ENCODE assay signal across 8 cellular contexts in genomic region chr9:105405514-105406131, GRCh38. TPM values are rescaled to one million over a fixed set of nuclear protein-coding genes. Genes with fewer than 3 reads are reported as not detected.
A peak's percentile ranks its signal among the peaks of the same experiment; 100 is the strongest.
DNase-seq lines count a peak whose midpoint lies in the region; ATAC-seq and TF ChIP-seq lines count a peak whose summit lies in the region.

No MANE protein-coding gene starts in this region.

- intact Hi-C loops in vagina (cut with DNase I): no loop called here

- H3K9me3 ChIP-seq in OCI-LY3 (ENCODE audit: insufficient read depth, low read length) (no peaks in the 10 kb centered on the region), vagina (no peaks in the 10 kb centered on the region)

- H3K4me3 ChIP-seq in OCI-LY3 (ENCODE audit: low read length) (peak overlapping the region; percentile 41), vagina (no peak overlapping the region)

- H3K4me3 Mint-ChIP-seq in activated naive CD8-positive, alpha-beta T cell treated with anti-CD3 and anti-CD28 coated beads, Interleukin-2, amount 10 ng/mL, durations not matched to agents 7 days and 5 days: peak overlapping the region; percentile 80

- H2AFZ ChIP-seq in OCI-LY3 (ENCODE audit: low read depth, low read length): no peak overlapping the region

- no peaks in the 10 kb centered on the region for H4K20me1 ChIP-seq in OCI-LY3 (ENCODE audit: insufficient read depth, low read length)

- H3K4me1 ChIP-seq in OCI-LY3 (ENCODE audit: low read length) (peaks cover 25% of the 10 kb centered on the region), vagina (no peaks in the 10 kb centered on the region)

- no peak for TF ChIP-seq CTCF in OCI-LY3 (IDR thresholded peaks at IDR 0.05; ENCODE audit: low read depth, low read length)
- TF ChIP-seq CTCF in vagina (IDR thresholded peaks at IDR 0.05): no peak

- no peak overlapping the region for H3K9ac ChIP-seq in OCI-LY3 (ENCODE audit: low read length)

- H3K4me1 Mint-ChIP-seq in activated naive CD8-positive, alpha-beta T cell treated with anti-CD3 and anti-CD28 coated beads, Interleukin-2, amount 10 ng/mL, durations not matched to agents 7 days and 5 days: peaks cover 39% of the 10 kb centered on the region

- no peaks in the 10 kb centered on the region for H3K36me3 ChIP-seq in OCI-LY3 (replicated peaks; ENCODE audit: low read depth, low read length)
- no peaks in the 10 kb centered on the region for H3K36me3 ChIP-seq in vagina

- DNase-seq in NCI-H345 treated with DMSO at 0.1 percent for 48 hours (lab: John Stamatoyannopoulos, UW; ENCODE audit: unreplicated experiment) (peak; percentile 11), NCI-H345 (lab: John Stamatoyannopoulos, UW) (no peak), medulla oblongata (ENCODE audit: extremely low spot score) (no peak), vagina (ENCODE audit: extremely low spot score in 2 of 2) (no peak)
- DNase-seq in activated naive CD8-positive, alpha-beta T cell treated with anti-CD3 and anti-CD28 coated beads, Interleukin-2, amount 10 ng/mL, durations not matched to agents 7 days and 5 days: peak; percentile 58
- DNase-seq in stimulated activated CD8-positive, alpha-beta memory T cell treated with anti-CD3 and anti-CD28 coated beads, Interleukin-4, amount 100 ng/mL, for 24 hours (ENCODE audit: low read depth): peak; percentile 24

- H3K27ac ChIP-seq in OCI-LY3 (ENCODE audit: low read length) (peak overlapping the region; percentile 37; the same call in 1 of the 2 replicates), vagina (no peak overlapping the region)

- peaks cover 71% of the 10 kb centered on the region for H3K27me3 Mint-ChIP-seq in activated naive CD8-positive, alpha-beta T cell treated with anti-CD3 and anti-CD28 coated beads, Interleukin-2, amount 10 ng/mL, durations not matched to agents 7 days and 5 days

- H3K27ac Mint-ChIP-seq in activated naive CD8-positive, alpha-beta T cell treated with anti-CD3 and anti-CD28 coated beads, Interleukin-2, amount 10 ng/mL, durations not matched to agents 7 days and 5 days: peak overlapping the region; percentile 86

- no peaks in the 10 kb centered on the region for H3K79me2 ChIP-seq in OCI-LY3 (ENCODE audit: low read length)

- peaks cover 14% of the 10 kb centered on the region for H3K36me3 Mint-ChIP-seq in activated naive CD8-positive, alpha-beta T cell treated with anti-CD3 and anti-CD28 coated beads, Interleukin-2, amount 10 ng/mL, durations not matched to agents 7 days and 5 days

- no peaks in the 10 kb centered on the region for H3K27me3 ChIP-seq in OCI-LY3 (ENCODE audit: low read depth, low read length)
- no peaks in the 10 kb centered on the region for H3K27me3 ChIP-seq in vagina

- H3K4me2 ChIP-seq in OCI-LY3 (ENCODE audit: low read length): peak overlapping the region; percentile 62

- H3K9me3 Mint-ChIP-seq in activated naive CD8-positive, alpha-beta T cell treated with anti-CD3 and anti-CD28 coated beads, Interleukin-2, amount 10 ng/mL, durations not matched to agents 7 days and 5 days: peaks cover 10% of the 10 kb centered on the region

- peak; percentile 95 for ATAC-seq in HG03064 (IDR thresholded peaks at IDR 0.05; ENCODE audit: low read depth, unreplicated experiment)
- ATAC-seq in activated naive CD8-positive, alpha-beta T cell treated with anti-CD3 and anti-CD28 coated beads, Interleukin-2, amount 10 ng/mL, durations not matched to agents 7 days and 5 days (ENCODE audit: low read depth): peak; percentile 93

- no peak for TF ChIP-seq POLR2A in vagina (IDR thresholded peaks at IDR 0.05)

- POLR2A ChIA-PET in activated naive CD8-positive, alpha-beta T cell treated with anti-CD3 and anti-CD28 coated beads, Interleukin-2, amount 10 ng/mL, durations not matched to agents 7 days and 5 days (lab: Charles Lee): interaction anchor here (0.8 to 2.1 kb wide), 7 partner anchors 13 to 414 kb away, joined by 3 to 23 read pairs (median 6); partner anchors contain the start of gene SLC44A1

RNA-seq across cellular contexts. Expression of gene FSD1L, which starts 42.2 kb away (rescaled TPM):
- total RNA-seq in activated naive CD8-positive, alpha-beta T cell treated with anti-CD3 and anti-CD28 coated beads, Interleukin-2, amount 10 ng/mL, durations not matched to agents 7 days and 5 days: 1 to 10 TPM; 4.8 to 4.9 TPM
- total RNA-seq in vagina: 4.2 TPM

Comparison
In these comparisons a context has a peak if more than half of its experiments do, and no peak if none do; other contexts are left out.
1. DNase-seq: peak in NCI-H345 treated with DMSO at 0.1 percent for 48 hours (single experiment), activated naive CD8-positive, alpha-beta T cell treated with anti-CD3 and anti-CD28 coated beads, Interleukin-2, amount 10 ng/mL, durations not matched to agents 7 days and 5 days (single experiment) and stimulated activated CD8-positive, alpha-beta memory T cell treated with anti-CD3 and anti-CD28 coated beads, Interleukin-4, amount 100 ng/mL, for 24 hours (single experiment); none in NCI-H345 (single experiment), medulla oblongata (single experiment) and vagina (0 of 2).